In genomic region chr9:34010979-34011378, GRCh38 we compare ENCODE assay signal across 10 cellular contexts. TPM values are rescaled to one million over a fixed set of nuclear protein-coding genes. Genes with fewer than 3 reads are reported as not detected.
DNase-seq lines count a peak whose midpoint lies in the region; ATAC-seq and TF ChIP-seq lines count a peak whose summit lies in the region.
"Had no signal": no experiment of that assay in that cellular context is flagged by ENCODE, and none has a peak within 500 bp of the region (broad histone marks: within the 10 kb centered on the region; RNA-seq: fewer than 3 reads in every experiment).

No MANE protein-coding gene starts in this region.

- H3K27me3 ChIP-seq in upper lobe of right lung = no peaks in the 10 kb centered on the region

- no peak overlapping the region for H3K27ac Mint-ChIP-seq in natural killer cell
- no peak overlapping the region for H3K27ac Mint-ChIP-seq in natural killer cell treated with Interleukin-12 subunit alpha and Interleukin-12 subunit beta and Interleukin-15 and Interleukin-18, amount 100 ng/mL, for 72 hours

- intact Hi-C loops in natural killer cell (cut with micrococcal nuclease) (loop anchor here (1.0 kb wide), 2 partner anchors 63 to 242 kb away; no protein-coding TSS in a partner anchor), upper lobe of right lung (cut with DNase I) (no loop called here)

- H3K36me3 ChIP-seq in upper lobe of right lung = peaks cover 42% of the 10 kb centered on the region

- no peak overlapping the region for H3K4me3 Mint-ChIP-seq in natural killer cell
- no peak overlapping the region for H3K4me3 Mint-ChIP-seq in natural killer cell treated with Interleukin-12 subunit alpha and Interleukin-12 subunit beta and Interleukin-15 and Interleukin-18, amount 100 ng/mL, for 72 hours

- H3K4me3 ChIP-seq in upper lobe of right lung = no peak overlapping the region
- H3K4me3 ChIP-seq: lung had no signal

- H3K27ac ChIP-seq in upper lobe of right lung = no peak overlapping the region

- H3K4me1 Mint-ChIP-seq in natural killer cell = peaks cover 0 to 4% of the 10 kb centered on the region in 2 donors
- peaks cover 0 to 4% of the 10 kb centered on the region in 2 donors for H3K4me1 Mint-ChIP-seq in natural killer cell treated with Interleukin-12 subunit alpha and Interleukin-12 subunit beta and Interleukin-15 and Interleukin-18, amount 100 ng/mL, for 72 hours (ENCODE audit: low read depth in 2 of 2)

- DNase-seq in natural killer cell (no peak), NCI-H526 treated with DMSO at 0.1 percent for 48 hours (lab: John Stamatoyannopoulos, UW) (peak; percentile 28), erythroblast (lab: John Stamatoyannopoulos, UW) (peak; percentile 34 to 65), upper lobe of right lung (no peak), SW 1271 (lab: John Stamatoyannopoulos, UW) (no peak)
- no peak for DNase-seq in natural killer cell treated with Interleukin-12 subunit alpha and Interleukin-12 subunit beta and Interleukin-15 and Interleukin-18, amount 100 ng/mL, for 72 hours (ENCODE audit: low spot score)
- DNase-seq: GOT3 had no signal

- ATAC-seq in natural killer cell = no peak
- ATAC-seq in natural killer cell treated with Interleukin-12 subunit alpha and Interleukin-12 subunit beta and Interleukin-15 and Interleukin-18, amount 100 ng/mL, for 72 hours = no peak
- no peak for ATAC-seq in upper lobe of right lung
- ATAC-seq in esophagus mucosa = no peak
- no peak for ATAC-seq in GM21526 (IDR thresholded peaks at IDR 0.05; ENCODE audit: low FRiP score, unreplicated experiment)

- no peaks in the 10 kb centered on the region for H3K9me3 ChIP-seq in upper lobe of right lung

- H3K36me3 Mint-ChIP-seq in natural killer cell = no peaks in the 10 kb centered on the region
- H3K36me3 Mint-ChIP-seq in natural killer cell treated with Interleukin-12 subunit alpha and Interleukin-12 subunit beta and Interleukin-15 and Interleukin-18, amount 100 ng/mL, for 72 hours = peaks cover 4% of the 10 kb centered on the region

- H3K4me1 ChIP-seq in upper lobe of right lung = no peaks in the 10 kb centered on the region

- no peak for TF ChIP-seq POLR2A in erythroblast (IDR thresholded peaks at IDR 0.05; ENCODE audit: low read length)

- TF ChIP-seq CTCF in natural killer cell (IDR thresholded peaks at IDR 0.05) (peak; percentile 55), upper lobe of right lung (IDR thresholded peaks at IDR 0.05) (peak; percentile 35)

- H3K27me3 Mint-ChIP-seq in natural killer cell (ENCODE audit: low read depth in 2 of 2) = no peaks in the 10 kb centered on the region
- no peaks in the 10 kb centered on the region for H3K27me3 Mint-ChIP-seq in natural killer cell treated with Interleukin-12 subunit alpha and Interleukin-12 subunit beta and Interleukin-15 and Interleukin-18, amount 100 ng/mL, for 72 hours

- H3K9me3 Mint-ChIP-seq in natural killer cell = no peaks in the 10 kb centered on the region
- H3K9me3 Mint-ChIP-seq in natural killer cell treated with Interleukin-12 subunit alpha and Interleukin-12 subunit beta and Interleukin-15 and Interleukin-18, amount 100 ng/mL, for 72 hours = no peaks in the 10 kb centered on the region

RNA-seq across cellular contexts. Expression of gene UBAP2, which starts 37.7 kb away (rescaled TPM):
- 10 to 100 TPM; 30.2 to 34.4 (median 31.1) TPM for total RNA-seq in natural killer cell
- total RNA-seq in natural killer cell treated with Interleukin-12 subunit alpha and Interleukin-12 subunit beta and Interleukin-15 and Interleukin-18, amount 100 ng/mL, for 72 hours = 10 to 100 TPM; 37.4 to 61.3 TPM
- total RNA-seq in upper lobe of right lung = 36.2 TPM
- total RNA-seq in esophagus mucosa = 23.4 TPM

Comparison
In these comparisons a context has a peak if more than half of its experiments do, and no peak if none do; other contexts are left out.
1. DNase-seq: peak in NCI-H526 treated with DMSO at 0.1 percent for 48 hours (single experiment) and erythroblast (2 of 2); none in natural killer cell (single experiment), natural killer cell treated with Interleukin-12 subunit alpha and Interleukin-12 subunit beta and Interleukin-15 and Interleukin-18, amount 100 ng/mL, for 72 hours (single experiment), upper lobe of right lung (single experiment) and SW 1271 (0 of 2).